In genomic region chr20:61915101-61915500, GRCh38 we compare ENCODE assay signal across 28 cellular contexts.
"Had no signal": no experiment of that assay in that cellular context is flagged by ENCODE, and none has a peak within 500 bp of the region (broad histone marks: within the 10 kb centered on the region; RNA-seq: fewer than 3 reads in every experiment).

No MANE protein-coding gene starts in this region.

- H3K4me3 Mint-ChIP-seq: naive thymus-derived CD8-positive, alpha-beta T cell; nephron progenitor cell; stimulated activated memory B cell treated with anti-CD40 and anti-IgM and Interleukin-4, amounts not matched to agents 10 μg/mL and 1 μg/mL and 100 μg/mL, for 72 hours; stimulated activated naive CD8-positive, alpha-beta T cell treated with anti-CD3 and anti-CD28 coated beads, Interleukin-15, amount 100 ng/mL, for 72 hours; type B pancreatic cell had no signal

- H3K9me3 ChIP-seq: ovary, psoas muscle, right lobe of liver, sigmoid colon, suprapubic skin, testis, transverse colon, upper lobe of right lung, uterus had no signal

- H3K36me3 Mint-ChIP-seq: naive B cell; naive thymus-derived CD8-positive, alpha-beta T cell; stimulated activated memory B cell treated with anti-CD40 and anti-IgM and Interleukin-4, amounts not matched to agents 10 μg/mL and 1 μg/mL and 100 μg/mL, for 72 hours; type B pancreatic cell had no signal

- ATAC-seq: naive thymus-derived CD8-positive, alpha-beta T cell; psoas muscle; right cardiac atrium; right lobe of liver; stimulated activated memory B cell treated with anti-CD40 and anti-IgM and Interleukin-4, amounts not matched to agents 10 μg/mL and 1 μg/mL and 100 μg/mL, for 72 hours; stimulated activated naive CD8-positive, alpha-beta T cell treated with anti-CD3 and anti-CD28 coated beads, Interleukin-15, amount 100 ng/mL, for 72 hours; stimulated activated naive CD8-positive, alpha-beta T cell treated with anti-CD3 and anti-CD28 coated beads, Interleukin-15, Interleukin-2, amounts not matched to agents 100 U/mL and 50 U/mL, for 24 hours; upper lobe of right lung had no signal

- H3K4me1 Mint-ChIP-seq: nephron progenitor cell had no signal

- H3K4me1 ChIP-seq: parathyroid adenoma, psoas muscle, right lobe of liver, sigmoid colon, suprapubic skin, testis, tibial artery, transverse colon, upper lobe of right lung, uterus had no signal

- H3K9ac ChIP-seq: parathyroid adenoma had no signal

- H3K36me3 ChIP-seq: ovary, right lobe of liver, sigmoid colon, suprapubic skin, tibial artery, transverse colon, upper lobe of right lung, uterus had no signal

- DNase-seq: naive B cell; naive thymus-derived CD8-positive, alpha-beta T cell; nephron progenitor cell; occipital lobe; ovary; right lobe of liver; sigmoid colon; small intestine; stimulated activated CD4-positive, alpha-beta T cell treated with anti-CD3 and anti-CD28 coated beads, Interleukin-15, amount 100 ng/mL, for 24 hours; stimulated activated CD4-positive, alpha-beta T cell treated with anti-CD3 and anti-CD28 coated beads, Interleukin-2, amount 100 ng/mL, for 24 hours; stimulated activated CD4-positive, alpha-beta T cell treated with anti-CD3 and anti-CD28 coated beads, Interleukin-2, amount 100 ng/mL, for 48 hours; stimulated activated CD4-positive, alpha-beta T cell treated with anti-CD3 and anti-CD28 coated beads, Interleukin-4, amount 100 ng/mL, for 24 hours; stimulated activated naive CD4-positive, alpha-beta T cell; stimulated activated naive CD8-positive, alpha-beta T cell treated with anti-CD3 and anti-CD28 coated beads, Interleukin-15, amount 100 ng/mL, for 72 hours; stimulated activated naive CD8-positive, alpha-beta T cell treated with anti-CD3 and anti-CD28 coated beads, Interleukin-15, Interleukin-2, amounts not matched to agents 100 U/mL and 50 U/mL, for 24 hours; substantia nigra; testis; tibial artery; transverse colon; upper lobe of right lung; uterus had no signal

- H2AFZ ChIP-seq: parathyroid adenoma had no signal

- H3K9me3 Mint-ChIP-seq: stimulated activated naive CD8-positive, alpha-beta T cell treated with anti-CD3 and anti-CD28 coated beads, Interleukin-15, amount 100 ng/mL, for 72 hours; type B pancreatic cell had no signal

- H3K27ac Mint-ChIP-seq: nephron progenitor cell; progenitor cell of endocrine pancreas; stimulated activated memory B cell treated with anti-CD40 and anti-IgM and Interleukin-4, amounts not matched to agents 10 μg/mL and 1 μg/mL and 100 μg/mL, for 72 hours; stimulated activated naive CD8-positive, alpha-beta T cell treated with anti-CD3 and anti-CD28 coated beads, Interleukin-15, amount 100 ng/mL, for 72 hours; type B pancreatic cell had no signal

- H3K27me3 ChIP-seq: ovary, right lobe of liver, testis, transverse colon, uterus had no signal

- H3K4me3 ChIP-seq: ovary, psoas muscle, right lobe of liver, sigmoid colon, suprapubic skin, testis, tibial artery, transverse colon, upper lobe of right lung, uterus had no signal

- H3K27ac ChIP-seq: ovary, parathyroid adenoma, psoas muscle, right lobe of liver, sigmoid colon, suprapubic skin, testis, tibial artery, transverse colon, upper lobe of right lung, uterus had no signal
